9 cellular contexts compared by ENCODE assay signal in the genomic region with DNA sequence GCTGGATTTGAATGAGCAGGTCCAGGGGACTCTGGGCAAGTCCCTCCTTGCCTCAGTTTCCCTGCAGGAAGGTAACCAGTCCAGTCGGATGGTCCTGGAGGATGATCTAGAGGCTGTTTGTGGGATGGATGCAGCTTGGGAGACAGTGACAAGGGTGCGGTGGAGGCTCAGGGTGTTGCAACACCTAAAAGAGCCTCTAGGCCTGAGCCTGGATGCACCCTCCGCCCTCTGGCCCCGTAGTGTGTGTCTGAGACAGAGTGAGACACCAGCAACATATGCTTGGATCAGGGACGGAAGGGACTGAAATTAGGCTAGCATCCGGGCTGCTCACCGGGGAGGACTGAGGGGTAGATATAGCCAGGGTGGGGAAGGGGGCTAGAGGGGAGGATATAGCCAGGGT. TPM values are rescaled to one million over a fixed set of nuclear protein-coding genes. Genes with fewer than 3 reads are reported as not detected.
DNase-seq lines count a peak whose midpoint lies in the region; ATAC-seq and TF ChIP-seq lines count a peak whose summit lies in the region.
"Had no signal": no experiment of that assay in that cellular context is flagged by ENCODE, and none has a peak within 500 bp of the region (broad histone marks: within the 10 kb centered on the region; RNA-seq: fewer than 3 reads in every experiment).

No MANE protein-coding gene starts in this region.

- intact Hi-C loops in psoas muscle (cut with DNase I) = no loop called here

- H3K27ac ChIP-seq in VCaP (peak overlapping the region; percentile 98), psoas muscle (peak overlapping the region; percentile 87)

- peak overlapping the region; percentile 65 for H3K4me3 ChIP-seq in fibroblast of mammary gland (ENCODE audit: control insufficient read depth, low read depth, low read length)
- H3K4me3 ChIP-seq in psoas muscle = peak overlapping the region; percentile 83

- peak in 3 of 4 donors; percentile 17 to 21 (median 21) for ATAC-seq in psoas muscle
- ATAC-seq in HG03520 (IDR thresholded peaks at IDR 0.05; ENCODE audit: unreplicated experiment) = no peak
- ATAC-seq in GM19035 (IDR thresholded peaks at IDR 0.05; ENCODE audit: unreplicated experiment) = no peak

- 23 to 51% (median 25%) methylated on average over 7 of the region's 7 CpGs for WGBS in psoas muscle, 3 donors

- H3K4me1 ChIP-seq in psoas muscle = peaks cover 48% of the 10 kb centered on the region

- DNase-seq in SHP77 (lab: John Stamatoyannopoulos, UW) (peak; percentile 28 to 42), SHP77 treated with DMSO at 0.1 percent for 48 hours (lab: John Stamatoyannopoulos, UW) (no peak), fibroblast of mammary gland (ENCODE audit: low read depth) (peak; percentile 63), psoas muscle (peak; percentile 72 to 80), NCI-H1417 treated with DMSO at 0.1 percent for 48 hours (lab: John Stamatoyannopoulos, UW) (no peak)

- H3K36me3 ChIP-seq in psoas muscle (ENCODE audit: insufficient read depth in 1 of 2, low read depth in 1 of 2) = peaks cover 0 to 25% of the 10 kb centered on the region in 2 donors

- TF ChIP-seq CTCF in VCaP (conservative IDR thresholded peaks at IDR 0.05) = no peak
- TF ChIP-seq CTCF in fibroblast of mammary gland (conservative IDR thresholded peaks at IDR 0.05; ENCODE audit: control insufficient read depth, insufficient read depth, low read depth, low read length) = no peak
- no peak for TF ChIP-seq CTCF in psoas muscle (IDR thresholded peaks at IDR 0.05)

- no peaks in the 10 kb centered on the region for H3K27me3 ChIP-seq in psoas muscle (ENCODE audit: insufficient read depth in 3 of 3, low read length in 2 of 3)
- H3K27me3 ChIP-seq: neutrophil had no signal

- no peaks in the 10 kb centered on the region for H3K9me3 ChIP-seq in psoas muscle
- H3K9me3 ChIP-seq: neutrophil had no signal

RNA-seq across cellular contexts. Expression of a gene that starts 1.1 kb away (rescaled TPM):
- 100 to 1,000 TPM; 123 to 229 (median 164) TPM for total RNA-seq in psoas muscle
- polyA plus RNA-seq in psoas muscle = 100 to 1,000 TPM in 2 of 3 donors, 10 to 100 TPM in 1; 88.7 to 106 (median 100) TPM

RNA-seq across cellular contexts. Expression of a gene that starts 1.7 kb away (rescaled TPM):
- total RNA-seq in psoas muscle = 100 to 1,000 TPM in 2 of 4 donors, 10 to 100 TPM in 2; 95.1 to 110 (median 102) TPM
- 100 to 1,000 TPM in 1 of 3 donors, 10 to 100 TPM in 2; 54.1 to 109 (median 83.1) TPM for polyA plus RNA-seq in psoas muscle

RNA-seq across cellular contexts. Expression of a gene that starts 28.6 kb away (rescaled TPM):
- 1 to 10 TPM; 2.1 to 4.7 (median 4.2) TPM for total RNA-seq in psoas muscle
- 1 to 10 TPM; 2.3 to 5.2 (median 4.7) TPM for polyA plus RNA-seq in psoas muscle

Comparison
In these comparisons a context has a peak if more than half of its experiments do, and no peak if none do; other contexts are left out.
1. DNase-seq: peak in SHP77 (2 of 2), fibroblast of mammary gland (single experiment) and psoas muscle (2 of 2); none in SHP77 treated with DMSO at 0.1 percent for 48 hours (single experiment) and NCI-H1417 treated with DMSO at 0.1 percent for 48 hours (single experiment).
2. ATAC-seq: peak in psoas muscle (3 of 4); none in HG03520 (single experiment) and GM19035 (single experiment).